In genomic region chr15:82021992-82022391, GRCh38 we compare ENCODE assay signal across 9 cellular contexts. TPM values are rescaled to one million over a fixed set of nuclear protein-coding genes. Genes with fewer than 3 reads are reported as not detected.
A peak's percentile ranks its signal among the peaks of the same experiment; 100 is the strongest.
DNase-seq lines count a peak whose midpoint lies in the region; ATAC-seq and TF ChIP-seq lines count a peak whose summit lies in the region.
"Had no signal": no experiment of that assay in that cellular context is flagged by ENCODE, and none has a peak within 500 bp of the region (broad histone marks: within the 10 kb centered on the region; RNA-seq: fewer than 3 reads in every experiment).

No MANE protein-coding gene starts in this region.

- no peak for TF ChIP-seq POLR2A in testis (IDR thresholded peaks at IDR 0.05)

- 12 to 30% methylated on average over 1 of the region's 1 CpG for WGBS in testis, 2 donors

- no peaks in the 10 kb centered on the region for H3K27me3 ChIP-seq in testis
- H3K27me3 ChIP-seq in HAP-1 (ENCODE audit: low read depth) = no peaks in the 10 kb centered on the region

- in situ Hi-C loops in HAP-1 (cut with MboI; ENCODE audit: low sequenced_read_pairs) = no loop called here

- no peak for TF ChIP-seq CTCF in cardiac fibroblast (IDR thresholded peaks at IDR 0.05; ENCODE audit: low read depth, low read length)
- no peak for TF ChIP-seq CTCF in testis (IDR thresholded peaks at IDR 0.05)

- H3K36me3 ChIP-seq in testis (ENCODE audit: low read depth, missing control alignments) (no peaks in the 10 kb centered on the region), HAP-1 (replicated peaks) (no peaks in the 10 kb centered on the region)

- ATAC-seq in HG03196 (IDR thresholded peaks at IDR 0.05; ENCODE audit: unreplicated experiment) = no peak
- no peak for ATAC-seq in GM18907 (IDR thresholded peaks at IDR 0.05; ENCODE audit: unreplicated experiment)

- H3K9me3 ChIP-seq in testis (no peaks in the 10 kb centered on the region), HAP-1 (no peaks in the 10 kb centered on the region)

- peaks cover 6% of the 10 kb centered on the region for H3K4me1 ChIP-seq in testis
- no peaks in the 10 kb centered on the region for H3K4me1 ChIP-seq in HAP-1

- intact Hi-C loops in testis (cut with DNase I; ENCODE audit: low total_unique reads) = no loop called here

- no peak overlapping the region for H3K27ac ChIP-seq in testis

- peak; percentile 63 for DNase-seq in KG1 (lab: John Stamatoyannopoulos, UW)
- peak; percentile 36 to 83 for DNase-seq in NCI-H446 (lab: John Stamatoyannopoulos, UW)
- peak; percentile 41 to 51 for DNase-seq in cardiac fibroblast (ENCODE audit: low read depth in 2 of 2)
- DNase-seq in testis = peak; percentile 86
- DNase-seq in HAP-1 (ENCODE audit: low spot score in 2 of 2) = no peak
- DNase-seq: activated naive CD8-positive, alpha-beta T cell treated with anti-CD3 and anti-CD28 coated beads, Interleukin-2, amount 10 ng/mL, durations not matched to agents 7 days and 5 days; NCI-H1930 had no signal

- H3K4me3 ChIP-seq in cardiac fibroblast (replicated peaks in 1 of 2; ENCODE audit: low read depth in 2 of 2, low read length in 2 of 2) (no peak overlapping the region), testis (no peak overlapping the region), HAP-1 (no peak overlapping the region)

RNA-seq across cellular contexts. Expression of gene MEX3B, which starts 23.8 kb away (rescaled TPM):
- total RNA-seq in testis = 100 to 1,000 TPM in 1 of 2 donors, 10 to 100 TPM in 1; 82.1 to 109 TPM
- 55.3 TPM for polyA plus RNA-seq in testis (ENCODE audit: insufficient read depth, low read depth, low replicate concordance)

Comparison
In these comparisons a context has a peak if more than half of its experiments do, and no peak if none do; other contexts are left out.
1. DNase-seq: peak in KG1 (single experiment), NCI-H446 (2 of 2), cardiac fibroblast (2 of 2) and testis (single experiment); none in HAP-1 (0 of 2).